In the genomic region with DNA sequence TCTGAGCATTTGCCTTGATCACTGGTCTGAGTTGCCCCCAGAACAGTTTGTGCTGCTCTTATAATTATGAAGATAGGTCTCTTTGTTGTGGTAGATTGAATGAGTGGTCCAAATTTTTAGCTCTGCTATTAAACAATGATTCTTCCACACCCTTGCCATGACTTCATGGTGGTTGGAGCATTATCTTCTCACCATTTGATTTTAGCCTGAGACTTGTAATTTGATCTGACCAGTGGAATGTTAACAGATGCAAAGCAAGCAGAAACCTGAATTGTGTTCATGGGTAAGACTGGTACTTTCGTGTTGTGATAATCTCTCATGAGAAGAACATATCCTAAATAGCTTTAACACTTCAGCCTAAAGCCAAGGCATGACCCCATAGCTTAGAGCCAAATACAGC, we compare ENCODE assay signal across 25 cellular contexts.
"Had no signal": no experiment of that assay in that cellular context is flagged by ENCODE, and none has a peak within 500 bp of the region (broad histone marks: within the 10 kb centered on the region; RNA-seq: fewer than 3 reads in every experiment).

No MANE protein-coding gene starts in this region.

- H3K9ac ChIP-seq: KMS-11 had no signal

- H3K27me3 Mint-ChIP-seq: activated CD4-positive, alpha-beta memory T cell treated with anti-CD3 and anti-CD28 coated beads, Interleukin-2, amount 10 ng/mL, durations not matched to agents 7 days and 5 days; activated naive CD4-positive, alpha-beta T cell treated with anti-CD3 and anti-CD28 coated beads, Interleukin-2, amount 10 ng/mL, durations not matched to agents 7 days and 5 days; activated naive CD8-positive, alpha-beta T cell treated with anti-CD3 and anti-CD28 coated beads, Interleukin-2, amount 10 ng/mL, durations not matched to agents 7 days and 5 days; T-helper 17 cell had no signal

- H3K36me3 Mint-ChIP-seq: activated naive CD4-positive, alpha-beta T cell treated with anti-CD3 and anti-CD28 coated beads, Interleukin-2, amount 10 ng/mL, durations not matched to agents 7 days and 5 days; activated naive CD8-positive, alpha-beta T cell treated with anti-CD3 and anti-CD28 coated beads, Interleukin-2, amount 10 ng/mL, durations not matched to agents 7 days and 5 days had no signal

- H3K9me3 Mint-ChIP-seq: activated B cell treated with CpG ODN at 0.5 μM for 24 hours; activated CD4-positive, alpha-beta memory T cell treated with anti-CD3 and anti-CD28 coated beads, Interleukin-2, amount 10 ng/mL, durations not matched to agents 7 days and 5 days; activated naive CD4-positive, alpha-beta T cell treated with anti-CD3 and anti-CD28 coated beads, Interleukin-2, amount 10 ng/mL, durations not matched to agents 7 days and 5 days; activated naive CD8-positive, alpha-beta T cell treated with anti-CD3 and anti-CD28 coated beads, Interleukin-2, amount 10 ng/mL, durations not matched to agents 7 days and 5 days; activated T-cell treated with anti-CD3 and anti-CD28 coated beads, Interleukin-2, amount 50 U/mL, for 72 hours; activated T-helper 2 cell treated with anti-CD3 and anti-CD28 coated beads, Interferon-gamma antibody, Interleukin-2, Interleukin-4, amounts not matched to agents 10 μg/mL and 5 μg/mL and 100 μg/mL, durations not matched to agents 14 hours and 24 hours and 36 hours had no signal

- H3K4me2 ChIP-seq: KMS-11 had no signal

- DNase-seq: activated B cell treated with CpG ODN at 0.5 μM for 24 hours; activated CD4-positive, alpha-beta memory T cell treated with anti-CD3 and anti-CD28 coated beads, Interleukin-2, amount 10 ng/mL, durations not matched to agents 7 days and 5 days; activated CD4-positive, alpha-beta T cell treated with anti-CD3 and anti-CD28 coated beads, Interleukin-2, amount 50 U/mL, for 1 hour; activated gamma-delta T cell treated with Interleukin-2 at 50 U/mL for 16 hours; activated naive CD4-positive, alpha-beta T cell treated with anti-CD3 and anti-CD28 coated beads, Interleukin-2, amount 10 ng/mL, durations not matched to agents 7 days and 5 days; activated naive CD8-positive, alpha-beta T cell treated with anti-CD3 and anti-CD28 coated beads, Interleukin-2, amount 10 ng/mL, durations not matched to agents 7 days and 5 days; activated T-cell treated with anti-CD3 and anti-CD28 coated beads, Interleukin-2, amount 50 U/mL, for 72 hours; adrenal gland; anterior cingulate cortex; caudate nucleus; MG63; MV-4-11; NCI-H1092 treated with DMSO at 0.1 percent for 48 hours; NCI-H1417 treated with DMSO at 0.1 percent for 48 hours; NCI-H1694; NCI-H2029; NCI-H2107; NCI-H446 treated with DMSO at 0.1 percent for 48 hours; NK-92 treated with Interleukin-12 subunit alpha and Interleukin-12 subunit beta, amount 100 ng/mL, for 24 hours; OCI-M1; SHP77; T-helper 17 cell; T-helper 9 cell had no signal

- H3K36me3 ChIP-seq: adrenal gland, MG63 had no signal

- H3K4me1 Mint-ChIP-seq: activated B cell treated with CpG ODN at 0.5 μM for 24 hours; activated CD4-positive, alpha-beta memory T cell treated with anti-CD3 and anti-CD28 coated beads, Interleukin-2, amount 10 ng/mL, durations not matched to agents 7 days and 5 days; activated naive CD4-positive, alpha-beta T cell treated with anti-CD3 and anti-CD28 coated beads, Interleukin-2, amount 10 ng/mL, durations not matched to agents 7 days and 5 days; activated naive CD8-positive, alpha-beta T cell treated with anti-CD3 and anti-CD28 coated beads, Interleukin-2, amount 10 ng/mL, durations not matched to agents 7 days and 5 days; T-helper 17 cell had no signal

- H3K27ac Mint-ChIP-seq: activated B cell treated with CpG ODN at 0.5 μM for 24 hours; activated CD4-positive, alpha-beta memory T cell treated with anti-CD3 and anti-CD28 coated beads, Interleukin-2, amount 10 ng/mL, durations not matched to agents 7 days and 5 days; activated naive CD4-positive, alpha-beta T cell treated with anti-CD3 and anti-CD28 coated beads, Interleukin-2, amount 10 ng/mL, durations not matched to agents 7 days and 5 days; activated naive CD8-positive, alpha-beta T cell treated with anti-CD3 and anti-CD28 coated beads, Interleukin-2, amount 10 ng/mL, durations not matched to agents 7 days and 5 days; activated T-cell treated with anti-CD3 and anti-CD28 coated beads, Interleukin-2, amount 50 U/mL, for 72 hours; activated T-helper 2 cell treated with anti-CD3 and anti-CD28 coated beads, Interferon-gamma antibody, Interleukin-2, Interleukin-4, amounts not matched to agents 10 μg/mL and 5 μg/mL and 100 μg/mL, durations not matched to agents 14 hours and 24 hours and 36 hours; T-helper 17 cell had no signal

- H3K4me3 ChIP-seq: adrenal gland, MG63 had no signal

- H3K27ac ChIP-seq: adrenal gland, KMS-11 had no signal

- H3K27me3 ChIP-seq: adrenal gland, MG63 had no signal

- H3K9me3 ChIP-seq: adrenal gland, MG63 had no signal

- H3K4me1 ChIP-seq: adrenal gland had no signal

- H3K4me3 Mint-ChIP-seq: activated B cell treated with CpG ODN at 0.5 μM for 24 hours; activated CD4-positive, alpha-beta memory T cell treated with anti-CD3 and anti-CD28 coated beads, Interleukin-2, amount 10 ng/mL, durations not matched to agents 7 days and 5 days; activated naive CD4-positive, alpha-beta T cell treated with anti-CD3 and anti-CD28 coated beads, Interleukin-2, amount 10 ng/mL, durations not matched to agents 7 days and 5 days; activated naive CD8-positive, alpha-beta T cell treated with anti-CD3 and anti-CD28 coated beads, Interleukin-2, amount 10 ng/mL, durations not matched to agents 7 days and 5 days; activated T-cell treated with anti-CD3 and anti-CD28 coated beads, Interleukin-2, amount 50 U/mL, for 72 hours; T-helper 17 cell had no signal
